In the genomic region with DNA sequence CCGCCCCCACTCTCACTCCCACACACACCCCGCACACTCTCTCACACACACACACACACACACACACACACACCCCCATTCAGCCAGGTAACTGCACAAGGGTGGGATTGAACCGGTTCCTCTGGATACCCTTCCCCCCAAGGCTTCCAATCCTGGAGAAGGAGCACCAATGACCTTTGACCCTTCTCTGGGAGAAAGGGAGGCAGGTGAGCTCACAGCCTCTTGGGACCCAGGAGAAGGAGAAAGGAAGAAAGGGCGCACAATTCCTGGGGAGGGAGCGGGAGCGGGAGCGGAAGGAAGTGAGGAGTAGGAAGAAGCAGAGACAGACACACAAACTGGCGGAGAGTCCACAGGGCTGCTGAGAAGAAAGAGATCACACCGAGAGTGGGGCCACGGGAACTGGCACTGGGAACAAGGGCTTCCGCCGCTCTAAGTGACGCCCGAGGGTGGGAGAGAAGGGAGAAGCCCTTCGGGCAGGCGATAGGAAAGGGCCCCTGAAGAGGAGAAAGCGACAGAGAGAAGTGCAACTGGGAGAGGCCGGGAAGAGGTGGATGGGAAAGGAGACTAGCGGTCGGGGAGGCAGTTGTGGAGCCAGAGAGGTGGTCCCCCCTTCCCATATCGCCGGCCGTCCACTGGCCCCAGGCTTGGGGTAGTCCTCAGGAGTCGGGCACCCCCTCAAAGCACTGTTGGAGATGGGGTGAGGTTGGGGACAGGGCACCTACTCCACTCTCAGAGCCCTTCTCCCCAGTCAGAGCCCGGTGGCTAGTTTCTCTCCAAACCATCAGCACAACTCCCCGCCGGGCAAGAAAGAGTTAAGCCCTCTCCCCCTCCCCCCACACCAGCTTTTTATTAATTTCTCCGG, we compare ENCODE assay signal across 9 cellular contexts. TPM values are rescaled to one million over a fixed set of nuclear protein-coding genes. Genes with fewer than 3 reads are reported as not detected.
DNase-seq lines count a peak whose midpoint lies in the region; ATAC-seq and TF ChIP-seq lines count a peak whose summit lies in the region.
"Had no signal": no experiment of that assay in that cellular context is flagged by ENCODE, and none has a peak within 500 bp of the region (broad histone marks: within the 10 kb centered on the region; RNA-seq: fewer than 3 reads in every experiment).

No MANE protein-coding gene starts in this region.

- no peak for TF ChIP-seq POLR2A in uterus (IDR thresholded peaks at IDR 0.05)

- H3K4me1 ChIP-seq in mesodermal cell (ENCODE audit: control insufficient read depth, insufficient read depth, low read length, poor library complexity, severe bottlenecking) (peaks cover 19% of the 10 kb centered on the region), uterus (peaks cover 0 to 5% of the 10 kb centered on the region in 2 donors)

- H3K27ac Mint-ChIP-seq in chondrocyte (ENCODE audit: unreplicated experiment): peak overlapping the region; percentile 86

- H3K36me3 ChIP-seq in mesodermal cell (ENCODE audit: control insufficient read depth, insufficient read depth, low read length): no peaks in the 10 kb centered on the region
- H3K36me3 ChIP-seq in uterus: no peaks in the 10 kb centered on the region

- H3K4me3 ChIP-seq in mesodermal cell (ENCODE audit: extremely low read depth, insufficient read depth, low read length, poor library complexity, severe bottlenecking) (peak overlapping the region; percentile 58), uterus (peak overlapping the region; percentile 22 to 27)

- intact Hi-C loops in Right ventricle myocardium inferior (cut with DNase I) (no loop called here), Right ventricle myocardium superior (cut with DNase I) (no loop called here), uterus (cut with DNase I; ENCODE audit: low total_unique reads) (no loop called here)

- peaks cover 44% of the 10 kb centered on the region for H3K4me1 Mint-ChIP-seq in chondrocyte (ENCODE audit: low read depth)

- no peak for TF ChIP-seq CTCF in chondrocyte (IDR thresholded peaks at IDR 0.05)
- no peak for TF ChIP-seq CTCF in uterus (IDR thresholded peaks at IDR 0.05)

- no peaks in the 10 kb centered on the region for H3K9me3 Mint-ChIP-seq in chondrocyte (ENCODE audit: low read depth)

- ATAC-seq in Right ventricle myocardium inferior (no peak), Right ventricle myocardium superior (ENCODE audit: poor library complexity) (no peak)

- 19 to 20% methylated on average over 19 of the region's 28 CpGs for WGBS in mesodermal cell (ENCODE audit: insufficient coverage in 2 of 2), 2 experiments

- no peaks in the 10 kb centered on the region for H3K36me3 Mint-ChIP-seq in chondrocyte (ENCODE audit: low read depth)

- DNase-seq in Right ventricle myocardium inferior (ENCODE audit: missing footprints) (peak; percentile 41), Right ventricle myocardium superior (no peak), chondrocyte (ENCODE audit: low spot score) (peak; percentile 86), uterus (no peak), medulla oblongata (ENCODE audit: extremely low spot score) (no peak), DMS 273 (lab: John Stamatoyannopoulos, UW; ENCODE audit: unreplicated experiment) (no peak), NAMALWA (ENCODE audit: low spot score) (no peak)

- H3K27me3 ChIP-seq in uterus: no peaks in the 10 kb centered on the region

- H3K9me3 ChIP-seq in mesodermal cell (ENCODE audit: control insufficient read depth, low read length) (no peaks in the 10 kb centered on the region), uterus (no peaks in the 10 kb centered on the region)

- no peaks in the 10 kb centered on the region for H3K27me3 Mint-ChIP-seq in chondrocyte (ENCODE audit: low read depth)

- H3K27ac ChIP-seq in mesodermal cell (ENCODE audit: low read depth, low read length, severe bottlenecking): peak overlapping the region; percentile 68
- H3K27ac ChIP-seq in uterus: no peak overlapping the region

- H3K4me3 Mint-ChIP-seq in chondrocyte (ENCODE audit: unreplicated experiment): peak overlapping the region; percentile 97

RNA-seq across cellular contexts. Expression of a gene that starts 1.3 kb away (rescaled TPM):
- 1.7 TPM for total RNA-seq in Right ventricle myocardium inferior
- 0.78 TPM for total RNA-seq in Right ventricle myocardium superior
- total RNA-seq in chondrocyte: 26.0 to 29.4 TPM (median 27.6 TPM) in 3 replicates
- 26.6 TPM for polyA plus RNA-seq in mesodermal cell (2013, experiment 1 of 2)
- polyA plus RNA-seq in mesodermal cell (2013, experiment 2 of 2): 18.7 TPM
- 10 to 100 TPM in 1 of 4 donors, 1 to 10 TPM in 2, not detected in 1; 2.3 to 11.3 (median 6.2) TPM for total RNA-seq in uterus

RNA-seq across cellular contexts. Expression of a gene that starts 21.8 kb away (rescaled TPM):
- 38.4 TPM for total RNA-seq in Right ventricle myocardium inferior
- 35.4 TPM for total RNA-seq in Right ventricle myocardium superior
- total RNA-seq in chondrocyte: 75.4 to 84.2 TPM (median 79.3 TPM) in 3 replicates
- polyA plus RNA-seq in mesodermal cell (2013, experiment 1 of 2): 45.5 TPM
- polyA plus RNA-seq in mesodermal cell (2013, experiment 2 of 2): 36.7 TPM
- 10 to 100 TPM in 3 of 4 donors, 1 to 10 TPM in 1; 9.2 to 65.3 (median 20.6) TPM for total RNA-seq in uterus

RNA-seq across cellular contexts. Expression of a gene that starts 33.5 kb away (rescaled TPM):
- total RNA-seq in Right ventricle myocardium inferior (260 TPM), Right ventricle myocardium superior (250 TPM), chondrocyte (28.9 to 38.0 TPM (median 31.1 TPM) in 3 replicates), uterus (10 to 100 TPM; 12.9 to 62.6 (median 32.4) TPM)
- polyA plus RNA-seq in mesodermal cell (2013, experiment 1 of 2): 34.0 TPM
- 27.2 TPM for polyA plus RNA-seq in mesodermal cell (2013, experiment 2 of 2)

RNA-seq across cellular contexts. Expression of a gene that starts 37.1 kb away (rescaled TPM):
- 151 TPM for total RNA-seq in Right ventricle myocardium inferior
- 135 TPM for total RNA-seq in Right ventricle myocardium superior
- 0.85 to 5.5 TPM (median 1.3 TPM) in 3 replicates for total RNA-seq in chondrocyte
- 2.4 TPM for polyA plus RNA-seq in mesodermal cell (2013, experiment 1 of 2)
- polyA plus RNA-seq in mesodermal cell (2013, experiment 2 of 2): 1.3 TPM
- 100 to 1,000 TPM in 1 of 4 donors, 10 to 100 TPM in 1, under 1 TPM in 1, not detected in 1; 0.90 to 119 (median 19.6) TPM for total RNA-seq in uterus
- total RNA-seq: glomerular endothelial cell had no signal

Comparison
In these comparisons a context has a peak if more than half of its experiments do, and no peak if none do; other contexts are left out.
1. DNase-seq: peak in Right ventricle myocardium inferior (single experiment) and chondrocyte (single experiment); none in Right ventricle myocardium superior (single experiment), uterus (0 of 2), medulla oblongata (single experiment), DMS 273 (single experiment) and NAMALWA (single experiment).